Comparison of ENCODE assay signal across 1 cellular context in genomic region chr3:52244061-52244628, GRCh38.
TF ChIP-seq lines count a peak whose summit lies in the region.

No MANE protein-coding gene starts in this region.

TF ChIP-seq in GM12878, 131 proteins besides CTCF, POLR2A, EP300 and RAD21 (continues in another document):
- no peak for TF ChIP-seq MEF2B (IDR thresholded peaks at IDR 0.05; ENCODE audit: partially characterized antibody, poor library complexity, severe bottlenecking)
- TF ChIP-seq CBX5 (IDR thresholded peaks at IDR 0.05; ENCODE audit: low read depth): no peak
- no peak for TF ChIP-seq MAX (IDR thresholded peaks at IDR 0.05; ENCODE audit: low read depth, low read length)
- no peak for TF ChIP-seq GABPA (IDR thresholded peaks at IDR 0.05; ENCODE audit: low read depth)
- no peak for TF ChIP-seq BACH1 (IDR thresholded peaks at IDR 0.05; ENCODE audit: borderline replicate concordance)
- no peak; the same call in none of the 2 replicates for TF ChIP-seq DPF2 (IDR thresholded peaks at IDR 0.05)
- no peak for TF ChIP-seq BRCA1 (IDR thresholded peaks at IDR 0.05; ENCODE audit: low read depth, low read length)
- peak; percentile 89 for TF ChIP-seq SPI1 (IDR thresholded peaks at IDR 0.05; ENCODE audit: borderline replicate concordance, insufficient read depth, low read depth, low read length)
- TF ChIP-seq ZBTB4 (CRISPR knock-in tag; IDR thresholded peaks at IDR 0.05): no peak
- TF ChIP-seq RB1 (IDR thresholded peaks at IDR 0.05; ENCODE audit: borderline replicate concordance): no peak
- TF ChIP-seq ZNF207 (IDR thresholded peaks at IDR 0.05; ENCODE audit: borderline replicate concordance): no peak
- TF ChIP-seq KLF5 (IDR thresholded peaks at IDR 0.05; ENCODE audit: partially characterized antibody): peak; percentile 47
- TF ChIP-seq LARP7 (IDR thresholded peaks at IDR 0.05): no peak
- peak; percentile 70 for TF ChIP-seq TCF12 (IDR thresholded peaks at IDR 0.05; ENCODE audit: low read depth, low read length)
- TF ChIP-seq NR2C2 (IDR thresholded peaks at IDR 0.05; ENCODE audit: borderline replicate concordance, control insufficient read depth, insufficient read length, low read depth): no peak
- no peak for TF ChIP-seq E2F8 (IDR thresholded peaks at IDR 0.05; ENCODE audit: low read depth, partially characterized antibody)
- TF ChIP-seq ZNF217 (IDR thresholded peaks at IDR 0.05): no peak
- peak; percentile 88 for TF ChIP-seq CREM (IDR thresholded peaks at IDR 0.05; ENCODE audit: low read depth)
- TF ChIP-seq CEBPB (IDR thresholded peaks at IDR 0.05; ENCODE audit: borderline replicate concordance in 1 of 2, low read depth in 2 of 2, low read length in 2 of 2): no peak
- no peak for TF ChIP-seq CEBPZ (IDR thresholded peaks at IDR 0.05; ENCODE audit: low read depth, low read length)
- no peak for TF ChIP-seq MYB (IDR thresholded peaks at IDR 0.05; ENCODE audit: borderline replicate concordance, low read depth, low read length)
- TF ChIP-seq RBBP5 (conservative IDR thresholded peaks at IDR 0.05): no peak
- TF ChIP-seq STAT1 (conservative IDR thresholded peaks at IDR 0.05): no peak
- TF ChIP-seq RAD51 (IDR thresholded peaks at IDR 0.05): no peak
- no peak for TF ChIP-seq ZBTB40 (IDR thresholded peaks at IDR 0.05; ENCODE audit: borderline replicate concordance)
- no peak for TF ChIP-seq NR2C1 (IDR thresholded peaks at IDR 0.05)
- TF ChIP-seq IRF5 (IDR thresholded peaks at IDR 0.05; ENCODE audit: borderline replicate concordance): no peak
- no peak for TF ChIP-seq CHD4 (IDR thresholded peaks at IDR 0.05)
- no peak for TF ChIP-seq HSF1 (IDR thresholded peaks at IDR 0.05; ENCODE audit: low read depth, low read length)
- TF ChIP-seq NR2F1 (conservative IDR thresholded peaks at IDR 0.05): peak; percentile 7; the same call in 1 of the 2 replicates
- no peak for TF ChIP-seq WRNIP1 (IDR thresholded peaks at IDR 0.05; ENCODE audit: borderline replicate concordance, low read depth, low read length)
- no peak for TF ChIP-seq ATF3 (IDR thresholded peaks at IDR 0.05; ENCODE audit: borderline replicate concordance, extremely low read depth, low read depth, low read length)
- peak; percentile 82 for TF ChIP-seq ZBED1 (IDR thresholded peaks at IDR 0.05; ENCODE audit: borderline replicate concordance)
- TF ChIP-seq ATF7 (IDR thresholded peaks at IDR 0.05; ENCODE audit: low read depth): peak; percentile 91
- peak; percentile 57; the same call in 1 of the 2 replicates for TF ChIP-seq JUND (IDR thresholded peaks at IDR 0.05; ENCODE audit: low read depth, low read length)
- no peak for TF ChIP-seq ZBTB11 (CRISPR knock-in tag; IDR thresholded peaks at IDR 0.05)
